Comparison of ENCODE assay signal across 25 cellular contexts in the genomic region with DNA sequence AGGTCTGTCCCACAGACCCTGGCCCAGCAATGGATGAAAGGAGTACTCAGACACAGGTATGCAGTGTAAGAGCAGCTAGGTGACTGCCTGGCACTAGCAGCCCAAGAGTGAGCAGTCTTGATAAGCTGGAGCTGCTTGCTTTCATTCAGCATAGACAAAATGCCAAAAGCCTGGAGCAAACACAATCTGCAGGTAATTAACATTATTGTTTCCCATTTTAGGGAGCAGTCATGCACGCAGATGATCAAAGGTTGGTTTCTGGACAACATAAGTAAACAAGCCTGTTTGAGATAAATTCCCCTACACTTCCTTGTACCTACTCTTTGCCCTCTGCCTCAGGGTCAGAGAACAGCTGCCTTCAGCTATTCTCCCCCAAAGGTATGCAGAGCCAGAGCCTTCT.
"Had no signal": no experiment of that assay in that cellular context is flagged by ENCODE, and none has a peak within 500 bp of the region (broad histone marks: within the 10 kb centered on the region; RNA-seq: fewer than 3 reads in every experiment).

No MANE protein-coding gene starts in this region.

- ATAC-seq: activated CD8-positive, alpha-beta memory T cell treated with anti-CD3 and anti-CD28 coated beads, Interleukin-2, amount 10 ng/mL, durations not matched to agents 7 days and 5 days; activated CD8-positive, alpha-beta T cell treated with anti-CD3 and anti-CD28 coated beads for 36 hours; activated naive CD8-positive, alpha-beta T cell treated with anti-CD3 and anti-CD28 coated beads, Interleukin-2, amount 50 U/mL, for 24 hours; body of pancreas; foreskin keratinocyte; left ventricle myocardium superior; naive thymus-derived CD8-positive, alpha-beta T cell; stimulated activated naive B cell treated with anti-CD40 and anti-IgM and Interleukin-4, amounts not matched to agents 10 μg/mL and 1 μg/mL and 100 μg/mL, for 72 hours had no signal

- H3K27me3 ChIP-seq: body of pancreas, foreskin keratinocyte, neural progenitor cell, sigmoid colon, uterus had no signal

- H3K27ac ChIP-seq: body of pancreas, foreskin keratinocyte, neural progenitor cell, sigmoid colon, uterus, WERI-Rb-1 had no signal

- DNase-seq: activated CD4-positive, alpha-beta T cell treated with anti-CD3 and anti-CD28 coated beads, Interleukin-2, amount 10 ng/mL, durations not matched to agents 7 days and 5 days; activated CD4-positive, CD25-positive, alpha-beta regulatory T cell treated with anti-CD3 and anti-CD28 coated beads, Interleukin-2, amount 50 U/mL, for 72 hours; activated CD8-positive, alpha-beta memory T cell treated with anti-CD3 and anti-CD28 coated beads, Interleukin-2, amount 10 ng/mL, durations not matched to agents 7 days and 5 days; activated CD8-positive, alpha-beta T cell treated with anti-CD3 and anti-CD28 coated beads for 36 hours; activated gamma-delta T cell; activated naive CD4-positive, alpha-beta T cell treated with anti-CD3 and anti-CD28 coated beads, Interleukin-2, amount 50 U/mL, for 16 hours; activated naive CD8-positive, alpha-beta T cell treated with anti-CD3 and anti-CD28 coated beads, Interleukin-2, amount 50 U/mL, for 24 hours; activated T-cell treated with anti-CD3 and anti-CD28 coated beads for 4 hours; body of pancreas; dermis blood vessel endothelial cell; effector CD8-positive, alpha-beta T cell; erythroblast; foreskin keratinocyte; immature natural killer cell; left ventricle myocardium superior; naive thymus-derived CD8-positive, alpha-beta T cell; posterior cingulate gyrus; sigmoid colon; stimulated activated CD4-positive, alpha-beta T cell treated with anti-CD3 and anti-CD28 coated beads, Interleukin-2, amount 100 ng/mL, for 48 hours; stimulated activated CD8-positive, alpha-beta memory T cell treated with anti-CD3 and anti-CD28 coated beads, Interleukin-4, amount 100 ng/mL, for 48 hours; stimulated activated naive B cell treated with anti-CD40 and anti-IgM and Interleukin-4, amounts not matched to agents 10 μg/mL and 1 μg/mL and 100 μg/mL, for 72 hours; trophoblast cell; uterus; WERI-Rb-1 had no signal

- H3K9me3 ChIP-seq: body of pancreas, sigmoid colon, uterus had no signal

- H3K9ac ChIP-seq: neural progenitor cell had no signal

- H3K4me1 ChIP-seq: body of pancreas, foreskin keratinocyte, neural progenitor cell, sigmoid colon, uterus had no signal

- H3K4me2 ChIP-seq: neural progenitor cell had no signal

- H2AFZ ChIP-seq: neural progenitor cell had no signal

- H3K36me3 ChIP-seq: neural progenitor cell, sigmoid colon, uterus, WERI-Rb-1 had no signal

- H3K4me3 ChIP-seq: body of pancreas, neural progenitor cell, sigmoid colon, uterus had no signal
